In genomic region chr6:32127409-32127716, GRCh38 we compare ENCODE assay signal across 10 cellular contexts. TPM values are rescaled to one million over a fixed set of nuclear protein-coding genes. Genes with fewer than 3 reads are reported as not detected.
A peak's percentile ranks its signal among the peaks of the same experiment; 100 is the strongest.
DNase-seq lines count a peak whose midpoint lies in the region; TF ChIP-seq lines count a peak whose summit lies in the region.
"Had no signal": no experiment of that assay in that cellular context is flagged by ENCODE, and none has a peak within 500 bp of the region (broad histone marks: within the 10 kb centered on the region; RNA-seq: fewer than 3 reads in every experiment).

No MANE protein-coding gene starts in this region.

- TF ChIP-seq CTCF in fibroblast of lung (conservative IDR thresholded peaks at IDR 0.05 in 1 of 2, IDR thresholded peaks at IDR 0.05 in 1 of 2; ENCODE audit: low read depth in 1 of 2, low read length in 2 of 2) (no peak), prostate gland (IDR thresholded peaks at IDR 0.05) (no peak)

- H3K79me2 ChIP-seq in fibroblast of lung (ENCODE audit: control insufficient read depth, insufficient read depth, low read length), result peaks cover 14% of the 10 kb centered on the region

- H3K36me3 ChIP-seq in ES-I3 (ENCODE audit: insufficient read depth, low read length) (0 out of 2 replicates have a peak, but pooled peaks cover 5% of the 10 kb centered on the region), SJSA1 (peaks cover 41% of the 10 kb centered on the region), fibroblast of lung (ENCODE audit: control insufficient read depth, insufficient read depth, low read length) (peaks cover 5% of the 10 kb centered on the region), prostate gland (no peaks in the 10 kb centered on the region)

- intact Hi-C loops in prostate gland (cut with DNase I), result no loop called here

- 3% methylated on average over 9 of the region's 9 CpGs for WGBS in prostate gland

- peak overlapping the region; percentile 71 for H3K4me3 ChIP-seq in SJSA1
- H3K4me3 ChIP-seq in fibroblast of lung (replicated peaks in 1 of 4; ENCODE audit: control extremely low read depth in 1 of 4, insufficient read depth in 1 of 4, low read depth in 3 of 4, low read length in 4 of 4), result peak overlapping the region; percentile 80 to 99 (median 90)
- peak overlapping the region; percentile 67 to 96 for H3K4me3 ChIP-seq in prostate gland

- no peaks in the 10 kb centered on the region for H4K20me1 ChIP-seq in fibroblast of lung (ENCODE audit: control insufficient read depth, extremely low read depth, insufficient read depth, low read length)

- H3K27ac ChIP-seq in SJSA1 (peak overlapping the region; percentile 78), fibroblast of lung (ENCODE audit: insufficient read depth, low read length) (peak overlapping the region; percentile 93), prostate gland (peak overlapping the region; percentile 89 to 94)

- H2AFZ ChIP-seq in fibroblast of lung (ENCODE audit: low read length), result peak overlapping the region; percentile 88

- peak overlapping the region; percentile 100; the same call in 1 of the 2 replicates for H3K9ac ChIP-seq in ES-I3 (ENCODE audit: low read depth, low read length)
- peak overlapping the region; percentile 85 for H3K9ac ChIP-seq in fibroblast of lung (ENCODE audit: insufficient read depth, low read length)

- no peak for TF ChIP-seq POLR2A in prostate gland (IDR thresholded peaks at IDR 0.05)

- DNase-seq in SJSA1 (ENCODE audit: low read depth in 1 of 2, low spot score in 2 of 2), result no peak
- DNase-seq in fibroblast of lung (ENCODE audit: low read depth in 2 of 2), result no peak
- DNase-seq in prostate gland (ENCODE audit: low spot score), result no peak
- DNase-seq in stimulated activated CD4-positive, alpha-beta T cell treated with anti-CD3 and anti-CD28 coated beads, Interleukin-1b, Interleukin-23, amount 100 ng/mL, for 48 hours, result no peak
- DNase-seq in NCI-H69 (lab: John Stamatoyannopoulos, UW), result no peak
- DNase-seq in NCI-H1436 (lab: John Stamatoyannopoulos, UW), result no peak
- no peak for DNase-seq in effector CD4-positive, alpha-beta T cell

- H3K4me2 ChIP-seq in fibroblast of lung (ENCODE audit: extremely low read depth, insufficient read depth, low read length), result peak overlapping the region; percentile 91

- H3K27me3 ChIP-seq in SJSA1 (replicated peaks) (no peaks in the 10 kb centered on the region), fibroblast of lung (ENCODE audit: control insufficient read depth, insufficient read depth, low read length) (no peaks in the 10 kb centered on the region), prostate gland (replicated peaks; ENCODE audit: insufficient read depth) (no peaks in the 10 kb centered on the region)

- H3K4me1 ChIP-seq in ES-I3 (ENCODE audit: insufficient read depth, low read length), result no peaks in the 10 kb centered on the region; the same call in 1 of the 2 replicates
- H3K4me1 ChIP-seq in SJSA1 (replicated peaks), result peaks cover 26% of the 10 kb centered on the region
- peaks cover 8% of the 10 kb centered on the region for H3K4me1 ChIP-seq in fibroblast of lung (ENCODE audit: control insufficient read depth, extremely low read depth, insufficient read depth, low read length)
- peaks cover 22% of the 10 kb centered on the region for H3K4me1 ChIP-seq in prostate gland (replicated peaks)

- H3K9me3 ChIP-seq in ES-I3 (ENCODE audit: control insufficient read depth, insufficient read depth, low read length), result no peaks in the 10 kb centered on the region
- H3K9me3 ChIP-seq in SJSA1 (replicated peaks), result no peaks in the 10 kb centered on the region
- H3K9me3 ChIP-seq in fibroblast of lung (ENCODE audit: control insufficient read depth, insufficient read depth, low read depth, low read length), result no peaks in the 10 kb centered on the region
- H3K9me3 ChIP-seq in prostate gland, result no peaks in the 10 kb centered on the region

RNA-seq across cellular contexts. Expression of gene ATF6B, which starts 0.7 kb away (rescaled TPM):
- 22.8 and 44.0 TPM in 2 replicates for total RNA-seq in SJSA1 (2014; rRNA removed; shearing (Covaris generic))
- total RNA-seq in fibroblast of lung, result 8.0 and 15.7 TPM in 2 replicates
- polyA plus RNA-seq in fibroblast of lung, result 35.5 and 36.2 TPM in 2 replicates
- polyA plus RNA-seq in fibroblast of lung (2012), result 48.2 and 63.6 TPM in 2 replicates
- polyA minus RNA-seq in fibroblast of lung (ENCODE audit: low replicate concordance), result 113 and 115 TPM in 2 replicates
- 100 to 1,000 TPM in 1 of 2 donors, 10 to 100 TPM in 1; 70.6 to 132 TPM for total RNA-seq in prostate gland

RNA-seq across cellular contexts. Expression of gene FKBPL, which starts 2.7 kb away (rescaled TPM):
- 5.7 and 10.5 TPM in 2 replicates for total RNA-seq in SJSA1 (2014; rRNA removed; shearing (Covaris generic))
- total RNA-seq in fibroblast of lung (7.4 and 7.6 TPM in 2 replicates), prostate gland (1 to 10 TPM; 3.6 to 6.9 TPM)
- polyA plus RNA-seq in fibroblast of lung, result 2.4 and 3.5 TPM in 2 replicates
- 4.4 and 4.9 TPM in 2 replicates for polyA plus RNA-seq in fibroblast of lung (2012)
- 1.9 and 2.9 TPM in 2 replicates for polyA minus RNA-seq in fibroblast of lung (ENCODE audit: low replicate concordance)

RNA-seq across cellular contexts. Expression of gene TNXB, which starts 18.2 kb away (rescaled TPM):
- 0.66 TPM in 1 of 2 replicates, not detected in the other for total RNA-seq in SJSA1 (2014; rRNA removed; shearing (Covaris generic))
- total RNA-seq in fibroblast of lung (63.9 and 113 TPM in 2 replicates), prostate gland (10 to 100 TPM; 18.5 to 29.1 TPM)
- 8.1 and 13.0 TPM in 2 replicates for polyA plus RNA-seq in fibroblast of lung
- 32.3 and 46.1 TPM in 2 replicates for polyA plus RNA-seq in fibroblast of lung (2012)
- polyA minus RNA-seq in fibroblast of lung (ENCODE audit: low replicate concordance), result 82.4 and 99.8 TPM in 2 replicates

RNA-seq across cellular contexts. Expression of gene PRRT1, which starts 24.4 kb away (rescaled TPM):
- total RNA-seq in SJSA1 (2014; rRNA removed; shearing (Covaris generic)), result not detected in 2 replicates
- total RNA-seq in fibroblast of lung (0.26 and 0.33 TPM in 2 replicates), prostate gland (1 to 10 TPM in 1 of 2 donors, under 1 TPM in 1; 0.64 to 7.2 TPM)
- polyA plus RNA-seq in fibroblast of lung, result 0.61 and 0.73 TPM in 2 replicates
- polyA plus RNA-seq in fibroblast of lung (2012), result 4.6 and 4.7 TPM in 2 replicates
- polyA minus RNA-seq in fibroblast of lung (ENCODE audit: low replicate concordance), result 3.1 and 3.2 TPM in 2 replicates
- total RNA-seq: renal cortical epithelial cell; T-helper 2 cell treated with Interferon-gamma antibody and Interleukin-4, amounts not matched to agents 100 ng/mL and 5 ng/mL, for 36 hours had no signal

RNA-seq across cellular contexts. Expression of gene PPT2, which starts 26.6 kb away (rescaled TPM):
- 10.3 and 38.2 TPM in 2 replicates for total RNA-seq in SJSA1 (2014; rRNA removed; shearing (Covaris generic))
- total RNA-seq in fibroblast of lung (15.9 and 37.3 TPM in 2 replicates), prostate gland (10 to 100 TPM; 18.6 to 32.9 TPM)
- 13.7 and 21.6 TPM in 2 replicates for polyA plus RNA-seq in fibroblast of lung
- 10.6 and 11.5 TPM in 2 replicates for polyA plus RNA-seq in fibroblast of lung (2012)
- polyA minus RNA-seq in fibroblast of lung (ENCODE audit: low replicate concordance), result 9.9 and 16.8 TPM in 2 replicates

Comparison
In these comparisons a context has a peak if more than half of its experiments do, and no peak if none do; other contexts are left out.
1. RNA of gene TNXB, which starts 18.2 kb away (total RNA-seq): 63.9 to 113 TPM in fibroblast of lung and 18.5 to 29.1 TPM in prostate gland; 0.66 TPM in SJSA1; every median in the first group is over 10 times any median in the second.
2. Peak in every context shown above with its lines, with median percentiles within 50 percentile points of each other: H3K27ac ChIP-seq and H3K4me3 ChIP-seq.